Comparison of ENCODE assay signal across 8 cellular contexts in the genomic region with DNA sequence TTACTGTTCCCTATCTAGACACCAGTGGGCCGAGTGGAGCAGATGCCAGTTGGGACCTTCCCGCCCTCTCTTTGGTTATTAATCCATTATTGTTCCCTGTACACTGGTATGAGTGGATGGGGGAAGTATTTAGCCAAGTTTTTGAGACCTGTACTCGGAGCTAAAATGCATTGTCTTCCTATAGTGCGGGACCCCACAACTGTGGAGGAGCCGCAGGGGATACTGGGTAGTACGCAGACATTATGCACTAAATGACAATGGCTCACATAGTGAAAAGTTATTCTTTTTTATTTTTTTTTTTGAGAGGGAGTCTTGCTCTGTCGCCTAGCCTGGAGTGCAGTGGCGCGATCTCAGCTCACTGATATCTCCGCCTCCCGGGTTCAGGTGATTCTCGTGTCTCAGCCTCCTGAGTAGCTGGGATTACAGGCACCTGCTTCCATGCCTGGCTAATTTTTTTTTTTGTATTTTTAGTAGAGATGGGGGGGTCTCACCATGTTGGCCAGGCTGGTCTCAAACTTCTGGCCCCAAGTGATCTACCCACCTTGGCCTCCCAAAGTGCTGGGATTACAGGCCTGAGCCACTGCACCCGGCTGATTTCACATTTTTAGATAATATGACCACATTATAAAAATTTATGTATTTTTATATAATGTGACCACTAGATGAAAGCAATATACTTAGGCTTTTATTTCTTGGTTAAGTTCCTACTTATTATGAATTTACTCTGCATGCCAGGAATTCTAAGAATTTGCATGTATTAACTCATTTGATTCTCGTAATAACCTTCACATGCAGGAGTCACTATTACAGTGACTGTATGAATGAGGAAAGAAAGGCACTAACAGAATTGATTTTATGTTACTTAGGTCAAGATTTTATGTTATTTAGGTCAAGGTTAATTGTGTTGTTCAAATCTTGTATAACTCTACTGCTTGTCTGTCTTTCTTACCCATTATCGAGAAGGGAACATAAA. TPM values are rescaled to one million over a fixed set of nuclear protein-coding genes. Genes with fewer than 3 reads are reported as not detected.
DNase-seq lines count a peak whose midpoint lies in the region; ATAC-seq and TF ChIP-seq lines count a peak whose summit lies in the region.

No MANE protein-coding gene starts in this region.

- H3K27me3 ChIP-seq in GM23248 (replicated peaks; ENCODE audit: insufficient read depth) (no peaks in the 10 kb centered on the region), neural progenitor cell (peaks cover 4% of the 10 kb centered on the region)

- H3K4me2 ChIP-seq in GM23248 (ENCODE audit: unreplicated experiment) = no peak overlapping the region
- no peak overlapping the region for H3K4me2 ChIP-seq in neural progenitor cell

- H3K9me3 Mint-ChIP-seq in Calu3 (ENCODE audit: low read depth, unreplicated experiment) (no peaks in the 10 kb centered on the region), neural progenitor cell (no peaks in the 10 kb centered on the region)

- no peak for TF ChIP-seq POLR2A in erythroblast (IDR thresholded peaks at IDR 0.05; ENCODE audit: low read length)

- H3K27ac Mint-ChIP-seq in Calu3 (ENCODE audit: unreplicated experiment) (peak overlapping the region; percentile 97), neural progenitor cell (no peak overlapping the region)

- H3K27ac ChIP-seq in GM23248 = no peak overlapping the region
- no peak overlapping the region for H3K27ac ChIP-seq in neural progenitor cell

- DNase-seq in Calu3 (no peak), GM23248 (peak; percentile 55), mucosa of descending colon (peak in 2 of 3 donors; percentile 24 to 57), HEK293T (ENCODE audit: extremely low spot score) (no peak), erythroblast (lab: John Stamatoyannopoulos, UW) (no peak), neural progenitor cell (ENCODE audit: low spot score) (no peak), pons (ENCODE audit: low spot score) (no peak)
- DNase-seq in activated CD4-positive, alpha-beta T cell treated with anti-CD3 and anti-CD28 coated beads, Interleukin-2, amount 50 U/mL, for 1 hour = peak; percentile 15

- no peaks in the 10 kb centered on the region for H3F3A ChIP-seq in GM23248 (ENCODE audit: insufficient read depth)
- H3F3A ChIP-seq in neural progenitor cell (ENCODE audit: low read depth) = no peaks in the 10 kb centered on the region

- 82 to 83% methylated on average over 15 of the region's 15 CpGs for WGBS in GM23248 (ENCODE audit: low coverage in 1 of 2, low lambda C conversion rate in 2 of 2, missing lambda C conversion rate in 2 of 2), 2 experiments

- H3K36me3 ChIP-seq in GM23248 (ENCODE audit: low read depth) = no peaks in the 10 kb centered on the region
- H3K36me3 ChIP-seq in mucosa of descending colon (ENCODE audit: low read depth) = no peaks in the 10 kb centered on the region
- H3K36me3 ChIP-seq in neural progenitor cell = no peaks in the 10 kb centered on the region

- no peak for ATAC-seq in mucosa of descending colon

- H3K79me2 ChIP-seq in GM23248 (ENCODE audit: insufficient read depth) = no peaks in the 10 kb centered on the region
- H3K79me2 ChIP-seq in neural progenitor cell (ENCODE audit: low read depth) = no peaks in the 10 kb centered on the region

- H3K4me1 ChIP-seq in GM23248 (ENCODE audit: insufficient read depth) (peaks cover 42% of the 10 kb centered on the region), mucosa of descending colon (ENCODE audit: low read depth) (peaks cover 18% of the 10 kb centered on the region), neural progenitor cell (no peaks in the 10 kb centered on the region)

- H3K4me1 Mint-ChIP-seq in Calu3 (ENCODE audit: low read depth, unreplicated experiment) (peaks cover 27% of the 10 kb centered on the region), neural progenitor cell (peaks cover 2% of the 10 kb centered on the region)

- H3K4me3 Mint-ChIP-seq in Calu3 (ENCODE audit: low read depth, unreplicated experiment) = peak overlapping the region; percentile 93
- no peak overlapping the region for H3K4me3 Mint-ChIP-seq in neural progenitor cell

- in situ Hi-C loops in GM23248 (cut with MboI) = loop anchor here (5.0 kb wide), 1 partner anchor 128 kb away; no protein-coding TSS in a partner anchor

- TF ChIP-seq CTCF in Calu3 (IDR thresholded peaks at IDR 0.05; ENCODE audit: unreplicated experiment) = no peak
- TF ChIP-seq CTCF in mucosa of descending colon (IDR thresholded peaks at IDR 0.05) = no peak
- no peak for TF ChIP-seq CTCF in neural progenitor cell (IDR thresholded peaks at IDR 0.05)

- H3K9ac ChIP-seq in GM23248 (no peak overlapping the region), neural progenitor cell (no peak overlapping the region)

- CTCF ChIA-PET in Calu3 (lab: Charles Lee) = interaction anchor here (0.7 to 2.7 kb wide), 5 partner anchors 58 to 530 kb away, joined by 3 to 18 read pairs (median 6); no protein-coding TSS in a partner anchor
- CTCF ChIA-PET in HEK293T (lab: Yijun Ruan, JAX) = interaction anchor here (0.6 kb wide), 1 partner anchor 278 kb away, joined by 4 read pairs; no protein-coding TSS in a partner anchor

- intact Hi-C loops in Calu3 (cut with micrococcal nuclease; ENCODE audit: unreplicated experiment) (loop anchor here (5.0 to 10.0 kb wide), 3 partner anchors 332 to 410 kb away; a partner anchor contains a TSS), mucosa of descending colon (cut with DNase I, micrococcal nuclease) (loop anchor here (5.0 to 10.0 kb wide), 3 partner anchors 52 to 130 kb away; a partner anchor contains a TSS)

- POLR2A ChIA-PET in HEK293T (lab: Yijun Ruan, JAX) = interaction anchor here (1.1 kb wide), 1 partner anchor 52 kb away, joined by 4 read pairs; a partner anchor contains a TSS

- no peaks in the 10 kb centered on the region for H3K27me3 Mint-ChIP-seq in Calu3 (ENCODE audit: unreplicated experiment)
- peaks cover 3% of the 10 kb centered on the region for H3K27me3 Mint-ChIP-seq in neural progenitor cell (ENCODE audit: insufficient read depth, low read depth)

- BruUV-seq in Calu3 (replicated peaks; lab: Mats Ljungman, UMichigan) = no TSS peak

- H3K9me2 ChIP-seq in GM23248 (ENCODE audit: insufficient read depth) = no peaks in the 10 kb centered on the region

- H3K4me3 ChIP-seq in GM23248 (no peak overlapping the region), mucosa of descending colon (peak overlapping the region; percentile 10), neural progenitor cell (no peak overlapping the region)

- H3K9me3 ChIP-seq in GM23248 (ENCODE audit: low read depth) (no peaks in the 10 kb centered on the region), mucosa of descending colon (no peaks in the 10 kb centered on the region), neural progenitor cell (ENCODE audit: low read depth) (no peaks in the 10 kb centered on the region)

- H2AFZ ChIP-seq in GM23248 = peak overlapping the region; percentile 97
- H2AFZ ChIP-seq in neural progenitor cell (replicated peaks) = no peak overlapping the region

- H4K20me1 ChIP-seq in GM23248 (ENCODE audit: insufficient read depth) (no peaks in the 10 kb centered on the region), neural progenitor cell (ENCODE audit: low read depth) (no peaks in the 10 kb centered on the region)

- peaks cover 58% of the 10 kb centered on the region for H3K36me3 Mint-ChIP-seq in Calu3 (ENCODE audit: insufficient read depth, unreplicated experiment)
- H3K36me3 Mint-ChIP-seq in neural progenitor cell = no peaks in the 10 kb centered on the region

TF ChIP-seq in HEK293T, 16 proteins besides CTCF, POLR2A, EP300 and RAD21:
- TF ChIP-seq LEF1 (IDR thresholded peaks at IDR 0.05; ENCODE audit: borderline replicate concordance) (no peak), NFRKB (IDR thresholded peaks at IDR 0.05) (no peak), SUZ12 (IDR thresholded peaks at IDR 0.05) (no peak), L3MBTL2 (conservative IDR thresholded peaks at IDR 0.05) (no peak), BHLHE40 (IDR thresholded peaks at IDR 0.05; ENCODE audit: borderline replicate concordance) (no peak), TARDBP (IDR thresholded peaks at IDR 0.05) (no peak), SP1 (IDR thresholded peaks at IDR 0.05) (no peak), ELF4 (IDR thresholded peaks at IDR 0.05) (no peak), ARNT (IDR thresholded peaks at IDR 0.05) (no peak), FOXM1 (IDR thresholded peaks at IDR 0.05; ENCODE audit: borderline replicate concordance) (no peak), FOXK2 (IDR thresholded peaks at IDR 0.05) (no peak), FOXA1 (IDR thresholded peaks at IDR 0.05) (no peak)
- TF ChIP-seq, protein P1, sequence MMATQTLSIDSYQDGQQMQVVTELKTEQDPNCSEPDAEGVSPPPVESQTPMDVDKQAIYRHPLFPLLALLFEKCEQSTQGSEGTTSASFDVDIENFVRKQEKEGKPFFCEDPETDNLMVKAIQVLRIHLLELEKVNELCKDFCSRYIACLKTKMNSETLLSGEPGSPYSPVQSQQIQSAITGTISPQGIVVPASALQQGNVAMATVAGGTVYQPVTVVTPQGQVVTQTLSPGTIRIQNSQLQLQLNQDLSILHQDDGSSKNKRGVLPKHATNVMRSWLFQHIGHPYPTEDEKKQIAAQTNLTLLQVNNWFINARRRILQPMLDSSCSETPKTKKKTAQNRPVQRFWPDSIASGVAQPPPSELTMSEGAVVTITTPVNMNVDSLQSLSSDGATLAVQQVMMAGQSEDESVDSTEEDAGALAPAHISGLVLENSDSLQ (IDR thresholded peaks at IDR 0.05) = no peak

RNA-seq across cellular contexts. Expression of a gene that starts 25.9 kb away (rescaled TPM):
- total RNA-seq in Calu3 (2022) = 67.1 and 87.6 TPM in 2 replicates
- 13.9 and 20.8 TPM in 2 replicates for total RNA-seq in GM23248 (2014; rRNA removed; shearing (Covaris generic))
- 11.7 and 12.2 TPM in 2 replicates for polyA plus RNA-seq in GM23248 (2016; fragmentation: Nextera tagmentation; extraction: Ambion mirVana)
- 10 to 100 TPM; 38.4 to 49.8 (median 48.9) TPM for total RNA-seq in mucosa of descending colon
- total RNA-seq in neural progenitor cell (ENCODE audit: low replicate concordance) = 2.1 and 3.1 TPM in 2 replicates

RNA-seq across cellular contexts. Expression of a gene that starts 51.5 kb away (rescaled TPM):
- total RNA-seq in Calu3 (2022) (21.4 and 22.5 TPM in 2 replicates), mucosa of descending colon (10 to 100 TPM; 38.6 to 66.1 (median 58.5) TPM), neural progenitor cell (ENCODE audit: low replicate concordance) (1.4 and 2.2 TPM in 2 replicates)
- 5.1 and 5.2 TPM in 2 replicates for total RNA-seq in GM23248 (2014; rRNA removed; shearing (Covaris generic))
- 2.8 and 2.9 TPM in 2 replicates for polyA plus RNA-seq in GM23248 (2016; fragmentation: Nextera tagmentation; extraction: Ambion mirVana)

Comparison
In these comparisons a context has a peak if more than half of its experiments do, and no peak if none do; other contexts are left out.
1. DNase-seq: peak in GM23248 (single experiment), activated CD4-positive, alpha-beta T cell treated with anti-CD3 and anti-CD28 coated beads, Interleukin-2, amount 50 U/mL, for 1 hour (single experiment) and mucosa of descending colon (2 of 3); none in Calu3 (single experiment), HEK293T (single experiment), erythroblast (0 of 2), neural progenitor cell (single experiment) and pons (single experiment).